ENCODE assay signal across 8 cellular contexts in the genomic region with DNA sequence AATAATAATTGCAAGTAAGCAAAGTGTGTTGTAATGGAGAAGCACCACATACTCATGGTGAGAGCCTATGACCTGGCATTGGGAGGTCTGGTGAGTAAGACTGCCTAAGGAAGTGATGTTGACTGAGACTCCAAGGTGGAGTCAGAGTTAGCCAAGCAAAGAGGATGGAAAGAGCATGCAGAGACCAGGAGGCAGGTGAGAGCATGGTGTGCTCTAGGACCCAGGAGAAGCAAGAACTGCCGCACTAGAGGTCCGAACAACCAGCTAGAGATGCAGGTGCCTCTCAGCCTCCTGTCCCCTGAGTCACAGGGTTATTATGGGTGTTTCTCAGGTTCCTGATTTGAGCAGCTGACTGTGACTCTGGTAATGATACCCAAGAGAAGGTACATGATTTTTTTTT. TPM values are rescaled to one million over a fixed set of nuclear protein-coding genes. Genes with fewer than 3 reads are reported as not detected.
A peak's percentile ranks its signal among the peaks of the same experiment; 100 is the strongest.
DNase-seq lines count a peak whose midpoint lies in the region; ATAC-seq and TF ChIP-seq lines count a peak whose summit lies in the region.

No MANE protein-coding gene starts in this region.

- intact Hi-C loops in sciatic nerve (cut with DNase I): no loop called here

- H3K9me3 ChIP-seq in BE2C: no peaks in the 10 kb centered on the region

- peaks cover 95% of the 10 kb centered on the region for H3K36me3 Mint-ChIP-seq in effector memory CD8-positive, alpha-beta T cell (ENCODE audit: insufficient read depth)

- DNase-seq in HS-5 (ENCODE audit: low read depth) (peak; percentile 31), sciatic nerve (ENCODE audit: low spot score) (no peak), retina (no peak), BE2C (no peak), SK-N-DZ (ENCODE audit: low spot score) (no peak)
- no peak for DNase-seq in effector memory CD8-positive, alpha-beta T cell

- H3K4me1 Mint-ChIP-seq in effector memory CD8-positive, alpha-beta T cell (ENCODE audit: low read depth in 2 of 2): peaks cover 7 to 10% of the 10 kb centered on the region in 2 donors

- peak overlapping the region; percentile 29 to 48 for H3K27ac Mint-ChIP-seq in effector memory CD8-positive, alpha-beta T cell

- TF ChIP-seq CTCF in BE2C (IDR thresholded peaks at IDR 0.05; ENCODE audit: low read depth, low read length): no peak

- H3K27me3 Mint-ChIP-seq in effector memory CD8-positive, alpha-beta T cell: no peaks in the 10 kb centered on the region

- H3K4me1 ChIP-seq in BE2C: no peaks in the 10 kb centered on the region

- H3K9me3 Mint-ChIP-seq in effector memory CD8-positive, alpha-beta T cell: no peaks in the 10 kb centered on the region

- no peak overlapping the region for H3K4me3 ChIP-seq in BE2C (ENCODE audit: low read depth, low read length)

- ATAC-seq in GM18511 (IDR thresholded peaks at IDR 0.05; ENCODE audit: unreplicated experiment) (peak; percentile 98), GM21423 (IDR thresholded peaks at IDR 0.05; ENCODE audit: unreplicated experiment) (peak; percentile 90), sciatic nerve (peak; percentile 48)
- ATAC-seq in effector memory CD8-positive, alpha-beta T cell (replicated peaks): peak; percentile 46

- H3K27me3 ChIP-seq in BE2C: no peaks in the 10 kb centered on the region

- H3K4me3 Mint-ChIP-seq in effector memory CD8-positive, alpha-beta T cell: no peak overlapping the region

- peaks cover 94% of the 10 kb centered on the region for H3K36me3 ChIP-seq in BE2C

RNA-seq across cellular contexts. Expression of gene ANP32B, which starts 27.3 kb away (rescaled TPM):
- 145 TPM for total RNA-seq in sciatic nerve
- polyA plus RNA-seq in BE2C (2012; ENCODE audit: insufficient read depth, insufficient read length, low read depth): 238 TPM
- polyA plus RNA-seq in SK-N-DZ (2014; cell fraction: cytosol; rRNA removed): 9.9 and 12.2 TPM in 2 replicates
- polyA plus RNA-seq in SK-N-DZ (2014; cell fraction: nucleus; rRNA removed): 5.8 and 17.1 TPM in 2 replicates

RNA-seq across cellular contexts. Expression of gene NANS, which starts 46.1 kb away (rescaled TPM):
- 28.2 TPM for total RNA-seq in sciatic nerve
- polyA plus RNA-seq in BE2C (2012; ENCODE audit: insufficient read depth, insufficient read length, low read depth): 83.3 TPM
- polyA plus RNA-seq in SK-N-DZ (2014; cell fraction: cytosol; rRNA removed): 53.1 and 63.8 TPM in 2 replicates
- polyA plus RNA-seq in SK-N-DZ (2014; cell fraction: nucleus; rRNA removed): 26.3 and 35.6 TPM in 2 replicates

Comparison
In these comparisons a context has a peak if more than half of its experiments do, and no peak if none do; other contexts are left out.
1. ATAC-seq: peak in every context shown above with its lines; median percentile 98 in GM18511; 90 in GM21423; 48 in sciatic nerve; 46 in effector memory CD8-positive, alpha-beta T cell.